In genomic region chr3:133661454-133662255, GRCh38 we compare ENCODE assay signal across 8 cellular contexts. TPM values are rescaled to one million over a fixed set of nuclear protein-coding genes. Genes with fewer than 3 reads are reported as not detected.
DNase-seq lines count a peak whose midpoint lies in the region; FAIRE-seq and TF ChIP-seq lines count a peak whose summit lies in the region.

Gene TOPBP1, minus strand, starts transcription at chr3:133661941. Its CDS starts 814 bp downstream, at chr3:133661127.

- H3K4me1 ChIP-seq in neuron (ENCODE audit: insufficient read depth, low read length) (peaks cover 25% of the 10 kb centered on the region), subcutaneous abdominal adipose tissue (ENCODE audit: control insufficient read depth in 5 of 5, insufficient read depth in 5 of 5, low read length in 5 of 5) (peaks cover 0 to 26% (median 22%) of the 10 kb centered on the region in 5 donors)

- H3K27me3 ChIP-seq in GM06990 (replicated peaks; ENCODE audit: control insufficient read depth, insufficient read depth, low read length) (no peaks in the 10 kb centered on the region), neuron (ENCODE audit: insufficient read depth, low read length) (no peaks in the 10 kb centered on the region), subcutaneous abdominal adipose tissue (ENCODE audit: control insufficient read depth in 5 of 5, insufficient read depth in 4 of 5, low read length in 5 of 5) (no peaks in the 10 kb centered on the region)

- DNase-seq in GM06990 (ENCODE audit: extremely low read depth, insufficient read length) = peak; percentile 89
- DNase-seq in HFF-Myc (ENCODE audit: extremely low read depth, low read depth) = peak; percentile 26
- peak; percentile 64 for DNase-seq in MV-4-11 (lab: John Stamatoyannopoulos, UW)
- peak; percentile 74 for DNase-seq in SK-MEL-5 (ENCODE audit: low read depth, low spot score)
- DNase-seq in activated naive CD4-positive, alpha-beta T cell treated with Interleukin-2 at 50 U/mL for 16 hours = peak; percentile 90
- DNase-seq in frontal cortex (ENCODE audit: low spot score in 2 of 2) = peak; percentile 82 to 86

- H3K36me3 ChIP-seq in GM06990 (ENCODE audit: control insufficient read depth, insufficient read depth, low read length) = peaks cover 2% of the 10 kb centered on the region; the same call in 1 of the 2 replicates
- H3K36me3 ChIP-seq in neuron (ENCODE audit: insufficient read depth, low read length) = peaks cover 28% of the 10 kb centered on the region
- H3K36me3 ChIP-seq in subcutaneous abdominal adipose tissue (ENCODE audit: control insufficient read depth in 5 of 5, insufficient read depth in 5 of 5, low read length in 5 of 5) = peaks cover 5 to 21% (median 7%) of the 10 kb centered on the region in 5 donors

- H3K9me3 ChIP-seq in neuron (ENCODE audit: low read length) (no peaks in the 10 kb centered on the region), subcutaneous abdominal adipose tissue (ENCODE audit: control insufficient read depth in 5 of 5, low read length in 5 of 5) (no peaks in the 10 kb centered on the region)

- TF ChIP-seq CTCF in GM06990 (IDR thresholded peaks at IDR 0.05; ENCODE audit: insufficient read depth, low read length, poor library complexity, severe bottlenecking) = no peak
- TF ChIP-seq CTCF in HFF-Myc (IDR thresholded peaks at IDR 0.05; ENCODE audit: low read depth, low read length, missing control alignments) = no peak

- peak within 1 kb of the TSS; percentile 66 for H3K27ac ChIP-seq in subcutaneous abdominal adipose tissue (ENCODE audit: low read depth, low read length)

- H2AFZ ChIP-seq in neuron (ENCODE audit: low read depth, low read length) = peak within 1 kb of the TSS; percentile 79

- no peak for FAIRE-seq in frontal cortex (lab: Jason Lieb, UNC)

- in situ Hi-C loops in SK-MEL-5 (cut with HindIII; ENCODE audit: low pct_unique_long_range_greater_than_20kb, low sequenced_read_pairs) = no loop called here

- peak within 1 kb of the TSS; percentile 73 to 96 (median 94) for H3K9ac ChIP-seq in subcutaneous abdominal adipose tissue (ENCODE audit: low read length in 5 of 5)

- H3K4me3 ChIP-seq in GM06990 (replicated peaks; ENCODE audit: low read depth, low read length) (peak within 1 kb of the TSS; percentile 96), HFF-Myc (replicated peaks; ENCODE audit: low read depth, low read length) (peak within 1 kb of the TSS; percentile 68), neuron (ENCODE audit: low read length) (peak within 1 kb of the TSS; percentile 78), subcutaneous abdominal adipose tissue (ENCODE audit: low read depth in 1 of 5, low read length in 5 of 5) (peak within 1 kb of the TSS; percentile 87 to 95 (median 89))

RNA-seq across cellular contexts. Expression of gene TOPBP1, which starts in this region (rescaled TPM):
- total RNA-seq in SK-MEL-5 (2014; rRNA removed; shearing (Covaris generic)) = 66.9 TPM in 2 replicates
- 37.8 and 57.8 TPM in 2 replicates for polyA plus RNA-seq in SK-MEL-5 (2015; cell fraction: cytosol; rRNA removed)
- polyA plus RNA-seq in SK-MEL-5 (2015; cell fraction: nucleus; rRNA removed) = 358 and 420 TPM in 2 replicates
- 47.3 TPM for total RNA-seq in frontal cortex

Comparison
In these comparisons a context has a peak if more than half of its experiments do, and no peak if none do; other contexts are left out.
1. Peak in every context shown above with its lines: DNase-seq, H3K4me3 ChIP-seq and H3K27ac ChIP-seq.
2. DNase-seq: peak in every context shown above with its lines; median percentile 90 in activated naive CD4-positive, alpha-beta T cell treated with Interleukin-2 at 50 U/mL for 16 hours; 89 in GM06990; 84 in frontal cortex; 74 in SK-MEL-5; 64 in MV-4-11; 26 in HFF-Myc.